ENCODE assay signal across 19 cellular contexts in the genomic region with DNA sequence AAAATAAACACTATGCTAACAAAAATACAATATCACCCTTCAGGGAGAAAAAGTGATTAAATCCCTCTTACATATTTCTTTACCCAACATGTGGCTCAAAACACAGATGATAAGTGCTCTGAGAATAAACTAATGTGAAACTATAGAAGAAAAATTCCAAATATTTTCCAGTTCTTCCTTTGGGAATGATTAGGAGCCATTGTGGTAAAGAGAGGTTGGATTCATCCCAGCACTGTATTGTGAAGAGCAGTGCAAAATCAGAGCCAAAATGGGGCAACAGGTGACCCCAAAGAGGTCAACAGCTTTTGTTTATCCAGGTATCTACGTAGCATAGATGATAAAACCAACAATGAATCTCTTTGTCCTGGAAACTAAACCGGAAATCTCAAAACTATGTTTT.
DNase-seq lines count a peak whose midpoint lies in the region; ATAC-seq and TF ChIP-seq lines count a peak whose summit lies in the region.
"Had no signal": no experiment of that assay in that cellular context is flagged by ENCODE, and none has a peak within 500 bp of the region (broad histone marks: within the 10 kb centered on the region; RNA-seq: fewer than 3 reads in every experiment).

No MANE protein-coding gene starts in this region.

- CTCF ChIA-PET in SK-N-SH (lab: Yijun Ruan, JAX): no interaction called here

- H3K36me3 ChIP-seq in SK-N-SH (replicated peaks in 1 of 2; ENCODE audit: control insufficient read depth in 1 of 2, insufficient read depth in 2 of 2, low read length in 1 of 2) (no peaks in the 10 kb centered on the region), heart right ventricle (no peaks in the 10 kb centered on the region), tibial artery (no peaks in the 10 kb centered on the region), gastroesophageal sphincter (no peaks in the 10 kb centered on the region)

- H3K4me3 ChIP-seq in SK-N-SH (ENCODE audit: low read depth in 2 of 2, low read length in 1 of 2): no peak overlapping the region; a peak in 1 of 4 replicates
- H3K4me3 ChIP-seq in heart right ventricle: no peak overlapping the region
- H3K4me3 ChIP-seq in tibial artery: no peak overlapping the region
- no peak overlapping the region for H3K4me3 ChIP-seq in gastroesophageal sphincter

- TF ChIP-seq CTCF in SK-N-SH (IDR thresholded peaks at IDR 0.05) (no peak), heart right ventricle (IDR thresholded peaks at IDR 0.05) (no peak), tibial artery (IDR thresholded peaks at IDR 0.05) (no peak), gastroesophageal sphincter (IDR thresholded peaks at IDR 0.05) (no peak)

- H3K4me1 ChIP-seq in SK-N-SH (ENCODE audit: control insufficient read depth in 1 of 2, insufficient read depth in 2 of 2, low read depth in 1 of 2, low read length in 1 of 2) (peaks cover 0 to 46% of the 10 kb centered on the region in 2 experiments; a peak in 3 of 4 replicates), heart right ventricle (peaks cover 0 to 15% (median 0%) of the 10 kb centered on the region in 9 donors), tibial artery (peaks cover 0 to 69% (median 15%) of the 10 kb centered on the region in 4 donors), gastroesophageal sphincter (peaks cover 0 to 11% (median 0%) of the 10 kb centered on the region in 3 donors)

- POLR2A ChIA-PET in SK-N-SH (lab: Yijun Ruan, JAX): no interaction called here

- peak overlapping the region; percentile 18; the same call in 1 of the 2 replicates for H3K4me2 ChIP-seq in SK-N-SH

- in situ Hi-C loops in SK-MEL-5 (cut with HindIII; ENCODE audit: low pct_unique_long_range_greater_than_20kb, low sequenced_read_pairs): no loop called here

- 0 out of 2 replicates have a peak overlapping the region, but pooled peaks have one; percentile 4 for H2AFZ ChIP-seq in SK-N-SH (ENCODE audit: low read depth)

- no peak for ATAC-seq in SK-N-SH treated with all-trans-retinoic acid at 6 μM for 48 hours
- peak in 4 of 8 donors; percentile 26 to 49 (median 32) for ATAC-seq in heart right ventricle
- no peak for ATAC-seq in gastroesophageal sphincter
- ATAC-seq: stimulated activated naive B cell treated with anti-CD40 and anti-IgM and Interleukin-4, amounts not matched to agents 10 μg/mL and 1 μg/mL and 100 μg/mL, for 72 hours had no signal

- 56% methylated on average over 2 of the region's 2 CpGs for WGBS in SK-N-SH (ENCODE audit: low lambda C conversion rate)
- WGBS in heart right ventricle, 2 donors: 51 to 54% methylated on average over 2 of the region's 2 CpGs
- 52 to 53% methylated on average over 2 of the region's 2 CpGs for WGBS in gastroesophageal sphincter (ENCODE audit: low coverage in 1 of 2), 2 donors

- H3K9me2 ChIP-seq in SK-N-SH: no peaks in the 10 kb centered on the region

- H3K9me3 ChIP-seq in SK-N-SH (no peaks in the 10 kb centered on the region), heart right ventricle (no peaks in the 10 kb centered on the region), tibial artery (no peaks in the 10 kb centered on the region), gastroesophageal sphincter (no peaks in the 10 kb centered on the region)

- no peak for TF ChIP-seq POLR2A in gastroesophageal sphincter (IDR thresholded peaks at IDR 0.05)

- H3K27ac ChIP-seq in SK-N-SH (ENCODE audit: low read depth in 2 of 2, low read length in 1 of 2) (peak overlapping the region in 1 of 2 experiments; percentile 96; a peak in 3 of 4 replicates), heart right ventricle (peak overlapping the region in 8 of 10 donors; percentile 13 to 71 (median 52)), tibial artery (peak overlapping the region; percentile 11 to 30), gastroesophageal sphincter (no peak overlapping the region)

- no peaks in the 10 kb centered on the region for H4K20me1 ChIP-seq in SK-N-SH (ENCODE audit: insufficient read depth)

- intact Hi-C loops in heart right ventricle (cut with DNase I) (loop anchor here in 1 of 10 donors (5.0 kb wide), 1 partner anchor 1027 kb away; no protein-coding TSS in a partner anchor), tibial artery (cut with DNase I; ENCODE audit: low total_unique reads) (no loop called here)

- TF ChIP-seq EP300 in SK-N-SH (IDR thresholded peaks at IDR 0.05; ENCODE audit: borderline replicate concordance in 1 of 2, low read depth in 1 of 2, low read length in 1 of 2) (no peak), gastroesophageal sphincter (IDR thresholded peaks at IDR 0.05) (no peak)

- H3K27me3 ChIP-seq in SK-N-SH (ENCODE audit: insufficient read depth) (no peaks in the 10 kb centered on the region), heart right ventricle (no peaks in the 10 kb centered on the region), tibial artery (no peaks in the 10 kb centered on the region), gastroesophageal sphincter (no peaks in the 10 kb centered on the region)

- H3F3A ChIP-seq in SK-N-SH (replicated peaks; ENCODE audit: insufficient read depth): peaks cover 73% of the 10 kb centered on the region

- peak overlapping the region; percentile 64; the same call in 1 of the 2 replicates for H3K9ac ChIP-seq in SK-N-SH

- H3K79me2 ChIP-seq in SK-N-SH (ENCODE audit: insufficient read depth): no peaks in the 10 kb centered on the region

- TF ChIP-seq RAD21 in SK-N-SH (IDR thresholded peaks at IDR 0.05; ENCODE audit: low read length): no peak

- DNase-seq in SK-N-SH: no peak
- DNase-seq in SK-MEL-5 (ENCODE audit: low read depth, low spot score): peak; percentile 16
- DNase-seq in heart right ventricle: no peak
- no peak for DNase-seq in tibial artery
- DNase-seq in NCI-H2081 treated with DMSO at 0.1 percent for 48 hours (lab: John Stamatoyannopoulos, UW): no peak
- no peak for DNase-seq in Ammon's horn (ENCODE audit: low spot score)
- DNase-seq: activated CD4-positive, alpha-beta T cell treated with anti-CD3 and anti-CD28 coated beads for 48 hours; activated CD8-positive, alpha-beta memory T cell treated with anti-CD3 and anti-CD28 coated beads, Interleukin-2, amount 50 U/mL, for 4 hours; aorta; CD4-positive, CD25-positive, alpha-beta regulatory T cell; DMS53; head of caudate nucleus; NCI-H146; NCI-H510A treated with DMSO at 0.1 percent for 48 hours; stimulated activated CD4-positive, alpha-beta T cell treated with anti-CD3 and anti-CD28 coated beads, Interleukin-15, amount 100 ng/mL, for 24 hours; stimulated activated naive B cell treated with anti-CD40 and anti-IgM and Interleukin-4, amounts not matched to agents 10 μg/mL and 1 μg/mL and 100 μg/mL, for 72 hours; trophoblast cell had no signal

TF ChIP-seq in SK-N-SH, 30 proteins besides CTCF, POLR2A, EP300 and RAD21:
- TF ChIP-seq TCF12 (IDR thresholded peaks at IDR 0.05) (peak; percentile 37), GABPA (IDR thresholded peaks at IDR 0.05; ENCODE audit: low read depth) (no peak)

TF ChIP-seq in SK-N-SH treated with all-trans-retinoic acid at 6 μM for 48 hours, 23 proteins besides CTCF, POLR2A, EP300 and RAD21 (continues in another document):
- TF ChIP-seq GLIS3 (CRISPR knock-in tag; IDR thresholded peaks at IDR 0.05): no peak
- no peak for TF ChIP-seq ZFP3 (CRISPR knock-in tag; IDR thresholded peaks at IDR 0.05)
- TF ChIP-seq ZC3H10 (CRISPR knock-in tag; IDR thresholded peaks at IDR 0.05): no peak
- TF ChIP-seq ZNF70 (CRISPR knock-in tag; IDR thresholded peaks at IDR 0.05): no peak
- no peak for TF ChIP-seq POU6F1 (CRISPR knock-in tag; IDR thresholded peaks at IDR 0.05; ENCODE audit: borderline replicate concordance, low read depth)
- TF ChIP-seq TSHZ2 (CRISPR knock-in tag; IDR thresholded peaks at IDR 0.05): no peak
- TF ChIP-seq BACH2 (CRISPR knock-in tag; IDR thresholded peaks at IDR 0.05; ENCODE audit: borderline replicate concordance): no peak

Comparison
In these comparisons a context has a peak if more than half of its experiments do, and no peak if none do; other contexts are left out.
1. H3K27ac ChIP-seq: peak in heart right ventricle (8 of 10) and tibial artery (2 of 2); none in gastroesophageal sphincter (0 of 4).